20 cellular contexts compared by ENCODE assay signal in the genomic region with DNA sequence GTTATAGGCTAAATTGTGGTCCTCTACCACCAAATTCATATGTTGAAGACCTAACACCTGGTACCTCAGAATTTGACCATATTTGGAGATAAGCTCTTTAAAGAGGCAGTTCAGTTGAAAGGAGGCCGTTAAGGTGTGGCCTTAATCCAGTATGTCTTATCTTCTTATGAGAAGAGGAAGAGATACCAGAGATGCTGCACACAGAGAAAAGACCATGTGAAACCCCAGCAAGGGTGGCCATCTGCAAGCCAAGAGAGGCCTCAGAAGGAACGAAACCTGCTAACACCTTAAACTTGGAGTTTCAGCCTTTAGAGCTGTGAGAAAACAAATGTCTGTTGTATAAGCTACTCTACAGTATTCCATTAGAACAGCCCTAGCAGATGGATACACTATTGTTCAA.
A peak's percentile ranks its signal among the peaks of the same experiment; 100 is the strongest.
DNase-seq lines count a peak whose midpoint lies in the region; ATAC-seq and TF ChIP-seq lines count a peak whose summit lies in the region.
"Had no signal": no experiment of that assay in that cellular context is flagged by ENCODE, and none has a peak within 500 bp of the region (broad histone marks: within the 10 kb centered on the region; RNA-seq: fewer than 3 reads in every experiment).

No MANE protein-coding gene starts in this region.

- no peak for TF ChIP-seq POLR2A in tibial nerve (IDR thresholded peaks at IDR 0.05)

- H3K4me3 Mint-ChIP-seq in endodermal cell, result no peak overlapping the region
- H3K4me3 Mint-ChIP-seq: T-helper 1 cell treated with Interleukin-12 subunit alpha and Interleukin-12 subunit beta and Interleukin-4 antibody, amounts not matched to agents 30 μg/mL and 1 μg/mL, for 36 hours had no signal

- H3K27ac Mint-ChIP-seq in endodermal cell, result no peak overlapping the region
- H3K27ac Mint-ChIP-seq: T-helper 1 cell treated with Interleukin-12 subunit alpha and Interleukin-12 subunit beta and Interleukin-4 antibody, amounts not matched to agents 30 μg/mL and 1 μg/mL, for 36 hours had no signal

- H3K9ac ChIP-seq in endodermal cell (ENCODE audit: extremely low read depth, low read length, poor library complexity, severe bottlenecking), result no peak overlapping the region
- H3K9ac ChIP-seq: BLaER1 had no signal

- WGBS in tibial nerve, 2 donors, result 84 to 91% methylated on average over 2 of the region's 2 CpGs
- WGBS in endodermal cell (ENCODE audit: insufficient coverage in 1 of 2, insufficient read length in 1 of 2), 2 experiments, result 93 to 100% methylated on average over 2 of the region's 2 CpGs

- no peaks in the 10 kb centered on the region for H3K4me1 ChIP-seq in tibial nerve
- H3K4me1 ChIP-seq in endodermal cell (ENCODE audit: control insufficient read depth, insufficient read depth, low read length), result no peaks in the 10 kb centered on the region
- H3K4me1 ChIP-seq: BLaER1, Peyer's patch had no signal

- H3K4me3 ChIP-seq in GM06990 (replicated peaks; ENCODE audit: low read depth, low read length), result no peak overlapping the region
- H3K4me3 ChIP-seq in tibial nerve, result no peak overlapping the region
- no peak overlapping the region for H3K4me3 ChIP-seq in endodermal cell (ENCODE audit: low read length)
- H3K4me3 ChIP-seq: BLaER1, Peyer's patch had no signal

- H3K27me3 Mint-ChIP-seq in endodermal cell (ENCODE audit: insufficient read depth), result no peaks in the 10 kb centered on the region

- H3K9me3 Mint-ChIP-seq in endodermal cell, result no peaks in the 10 kb centered on the region
- H3K9me3 Mint-ChIP-seq: T-helper 1 cell treated with Interleukin-12 subunit alpha and Interleukin-12 subunit beta and Interleukin-4 antibody, amounts not matched to agents 30 μg/mL and 1 μg/mL, for 36 hours had no signal

- no peaks in the 10 kb centered on the region for H3K27me3 ChIP-seq in GM06990 (replicated peaks; ENCODE audit: control insufficient read depth, insufficient read depth, low read length)
- no peaks in the 10 kb centered on the region for H3K27me3 ChIP-seq in tibial nerve
- no peaks in the 10 kb centered on the region for H3K27me3 ChIP-seq in endodermal cell (ENCODE audit: control insufficient read depth, insufficient read depth, low read length, poor library complexity, severe bottlenecking)
- H3K27me3 ChIP-seq: BLaER1, Peyer's patch had no signal

- H3K36me3 Mint-ChIP-seq in endodermal cell (ENCODE audit: low read depth), result no peaks in the 10 kb centered on the region

- ATAC-seq in GM18870 (IDR thresholded peaks at IDR 0.05; ENCODE audit: unreplicated experiment) (peak; percentile 45), GM21576 (IDR thresholded peaks at IDR 0.05; ENCODE audit: unreplicated experiment) (peak; percentile 61), HG03342 (IDR thresholded peaks at IDR 0.05; ENCODE audit: unreplicated experiment) (peak; percentile 61)
- ATAC-seq: SK-N-SH treated with all-trans-retinoic acid at 6 μM for 48 hours had no signal

- H3K9me3 ChIP-seq in tibial nerve, result no peaks in the 10 kb centered on the region
- no peaks in the 10 kb centered on the region for H3K9me3 ChIP-seq in endodermal cell (ENCODE audit: control insufficient read depth, low read length)
- H3K9me3 ChIP-seq: BLaER1, Peyer's patch had no signal

- DNase-seq in GM06990 (ENCODE audit: extremely low read depth, insufficient read length) (peak; percentile 20), OCI-M2 (lab: John Stamatoyannopoulos, UW; ENCODE audit: unreplicated experiment) (no peak), tibial nerve (ENCODE audit: low spot score in 2 of 2) (no peak), NCI-H345 treated with DMSO at 0.1 percent for 48 hours (lab: John Stamatoyannopoulos, UW; ENCODE audit: unreplicated experiment) (no peak), endodermal cell (no peak)
- DNase-seq: DMS 273 treated with DMSO at 0.1 percent for 48 hours, KBM-7, NCI-H1092, NCI-H1694 treated with DMSO at 0.1 percent for 48 hours, NCI-H446, NCI-H748 treated with DMSO at 0.1 percent for 48 hours, Peyer's patch, SHP77 had no signal

- no peak for TF ChIP-seq EP300 in tibial nerve (IDR thresholded peaks at IDR 0.05)

- H3K4me1 Mint-ChIP-seq in endodermal cell, result no peaks in the 10 kb centered on the region

- H3K27ac ChIP-seq in tibial nerve, result no peak overlapping the region
- H3K27ac ChIP-seq in endodermal cell (ENCODE audit: low read depth, low read length), result no peak overlapping the region
- H3K27ac ChIP-seq: 22Rv1, BLaER1, Peyer's patch had no signal

- H3K36me3 ChIP-seq in GM06990 (ENCODE audit: control insufficient read depth, insufficient read depth, low read length), result no peaks in the 10 kb centered on the region
- H3K36me3 ChIP-seq in tibial nerve, result no peaks in the 10 kb centered on the region
- no peaks in the 10 kb centered on the region for H3K36me3 ChIP-seq in endodermal cell (ENCODE audit: control insufficient read depth, insufficient read depth, low read length)
- H3K36me3 ChIP-seq: BLaER1, Peyer's patch had no signal

- TF ChIP-seq CTCF in GM06990 (IDR thresholded peaks at IDR 0.05; ENCODE audit: insufficient read depth, low read length, poor library complexity, severe bottlenecking) (no peak), tibial nerve (IDR thresholded peaks at IDR 0.05) (no peak), endodermal cell (conservative IDR thresholded peaks at IDR 0.05) (no peak)
